In the genomic region with DNA sequence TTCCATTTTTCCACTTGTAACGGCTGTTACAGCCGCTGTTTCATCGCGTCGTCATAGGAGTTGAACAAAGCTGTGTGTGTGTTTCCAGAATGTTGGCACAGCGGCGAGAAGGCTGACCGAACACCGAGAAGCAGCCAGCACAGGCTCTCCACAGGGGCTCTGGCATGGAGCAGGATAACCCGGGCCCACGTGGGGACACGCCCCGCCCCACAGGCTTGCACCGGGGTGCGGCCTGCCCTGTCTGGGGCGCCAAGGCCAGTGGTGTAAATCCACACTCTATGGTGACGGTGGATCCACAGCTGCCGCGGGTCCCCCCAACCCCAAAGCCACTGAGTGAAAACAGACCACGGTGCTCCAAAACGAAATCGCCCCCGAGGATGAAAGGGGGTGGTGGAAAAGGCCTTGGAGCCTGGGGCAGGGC, we compare ENCODE assay signal across 33 cellular contexts.
DNase-seq lines count a peak whose midpoint lies in the region; ATAC-seq, FAIRE-seq and TF ChIP-seq lines count a peak whose summit lies in the region.
"Had no signal": no experiment of that assay in that cellular context is flagged by ENCODE, and none has a peak within 500 bp of the region (broad histone marks: within the 10 kb centered on the region; RNA-seq: fewer than 3 reads in every experiment).

No MANE protein-coding gene starts in this region.

- H3K9ac ChIP-seq in kidney (ENCODE audit: low read length in 2 of 2): no peak overlapping the region

- no peaks in the 10 kb centered on the region for H3K4me1 Mint-ChIP-seq in CD8-positive, alpha-beta memory T cell
- H3K4me1 Mint-ChIP-seq: activated naive CD8-positive, alpha-beta T cell treated with anti-CD3 and anti-CD28 coated beads, Interleukin-2, amount 10 ng/mL, durations not matched to agents 7 days and 5 days; CD14-positive monocyte; T-helper 17 cell had no signal

- FAIRE-seq in kidney (lab: Jason Lieb, UNC): no peak
- FAIRE-seq: GM12892, HepG2 had no signal

- TF ChIP-seq CTCF in kidney (IDR thresholded peaks at IDR 0.05; ENCODE audit: borderline replicate concordance, extremely low read depth, insufficient read depth): no peak

- CTCF ChIA-PET in CD8-positive, alpha-beta memory T cell (lab: Charles Lee): no interaction called here

- H3K4me1 ChIP-seq in kidney (ENCODE audit: control insufficient read depth in 1 of 2, insufficient read depth in 1 of 2, low read depth in 1 of 2, low read length in 2 of 2): no peaks in the 10 kb centered on the region
- H3K4me1 ChIP-seq in CD8-positive, alpha-beta memory T cell (ENCODE audit: insufficient read depth, low read length): no peaks in the 10 kb centered on the region
- H3K4me1 ChIP-seq: colonic mucosa, transverse colon had no signal

- intact Hi-C loops in kidney (cut with DNase I): no loop called here
- intact Hi-C loops in sciatic nerve (cut with DNase I): no loop called here

- no peak overlapping the region for H3K4me3 ChIP-seq in kidney (ENCODE audit: low read length in 2 of 2)
- no peak overlapping the region for H3K4me3 ChIP-seq in CD8-positive, alpha-beta memory T cell (ENCODE audit: low read length)
- H3K4me3 ChIP-seq: colonic mucosa, SK-N-MC, smooth muscle cell, transverse colon had no signal

- H3K27ac Mint-ChIP-seq in CD8-positive, alpha-beta memory T cell: no peak overlapping the region
- H3K27ac Mint-ChIP-seq: activated CD4-positive, alpha-beta memory T cell treated with anti-CD3 and anti-CD28 coated beads for 36 hours; activated naive CD8-positive, alpha-beta T cell treated with anti-CD3 and anti-CD28 coated beads, Interleukin-2, amount 10 ng/mL, durations not matched to agents 7 days and 5 days; activated T-helper 2 cell treated with anti-CD3 and anti-CD28 coated beads, Interferon-gamma antibody, Interleukin-2, Interleukin-4, amounts not matched to agents 10 μg/mL and 5 μg/mL and 100 μg/mL, durations not matched to agents 14 hours and 24 hours and 36 hours; CD14-positive monocyte; memory B cell; T-helper 17 cell had no signal

- DNase-seq in HT1080 (ENCODE audit: low read depth): peak; percentile 9
- peak; percentile 63 for DNase-seq in astrocyte of the hippocampus (ENCODE audit: low read depth, low spot score)
- DNase-seq in kidney: peak; percentile 41
- DNase-seq in sciatic nerve (ENCODE audit: low spot score): no peak
- no peak for DNase-seq in CD8-positive, alpha-beta memory T cell
- DNase-seq in Kasumi-1 (lab: John Stamatoyannopoulos, UW): no peak
- DNase-seq in cerebellar nuclear complex (lab: John Stamatoyannopoulos, UW): no peak
- DNase-seq: activated CD4-positive, alpha-beta memory T cell treated with anti-CD3 and anti-CD28 coated beads for 36 hours; activated CD4-positive, CD25-positive, alpha-beta regulatory T cell treated with anti-CD3 and anti-CD28 coated beads, Interleukin-2, amount 50 U/mL, for 72 hours; activated CD8-positive, alpha-beta memory T cell treated with anti-CD3 and anti-CD28 coated beads, Interleukin-2, amount 50 U/mL, for 48 hours; activated naive CD8-positive, alpha-beta T cell treated with anti-CD3 and anti-CD28 coated beads, Interleukin-2, amount 10 ng/mL, durations not matched to agents 7 days and 5 days; colonic mucosa; effector memory CD4-positive, alpha-beta T cell; EL; GOT3; Karpas-422; MV-4-11; NCI-H146; NCI-H2107; NCI-H446; NCI-H774; occipital lobe; T-helper 17 cell; transverse colon had no signal

- H3K36me3 ChIP-seq in kidney (ENCODE audit: control insufficient read depth in 1 of 2, insufficient read depth in 2 of 2, low read length in 2 of 2): no peaks in the 10 kb centered on the region
- no peaks in the 10 kb centered on the region for H3K36me3 ChIP-seq in CD8-positive, alpha-beta memory T cell (ENCODE audit: insufficient read depth, low read length)
- H3K36me3 ChIP-seq: colonic mucosa, transverse colon had no signal

- H3K27me3 Mint-ChIP-seq in CD8-positive, alpha-beta memory T cell: peaks cover 6 to 7% of the 10 kb centered on the region in 2 donors
- H3K27me3 Mint-ChIP-seq: activated CD4-positive, alpha-beta memory T cell treated with anti-CD3 and anti-CD28 coated beads for 36 hours; activated naive CD8-positive, alpha-beta T cell treated with anti-CD3 and anti-CD28 coated beads, Interleukin-2, amount 10 ng/mL, durations not matched to agents 7 days and 5 days had no signal

- H3K9me3 Mint-ChIP-seq in CD8-positive, alpha-beta memory T cell: peaks cover 0 to 2% (median 0%) of the 10 kb centered on the region in 5 donors
- H3K9me3 Mint-ChIP-seq: activated CD4-positive, alpha-beta memory T cell treated with anti-CD3 and anti-CD28 coated beads for 36 hours; activated naive CD8-positive, alpha-beta T cell treated with anti-CD3 and anti-CD28 coated beads, Interleukin-2, amount 10 ng/mL, durations not matched to agents 7 days and 5 days; activated T-helper 2 cell treated with anti-CD3 and anti-CD28 coated beads, Interferon-gamma antibody, Interleukin-2, Interleukin-4, amounts not matched to agents 10 μg/mL and 5 μg/mL and 100 μg/mL, durations not matched to agents 14 hours and 24 hours and 36 hours had no signal

- no peaks in the 10 kb centered on the region for H3K9me3 ChIP-seq in kidney (ENCODE audit: control insufficient read depth in 1 of 2, low read length in 2 of 2)
- H3K9me3 ChIP-seq in CD8-positive, alpha-beta memory T cell (ENCODE audit: low read length): no peaks in the 10 kb centered on the region
- H3K9me3 ChIP-seq: colonic mucosa, transverse colon had no signal

- POLR2A ChIA-PET in CD8-positive, alpha-beta memory T cell (lab: Charles Lee): no interaction called here

- H3K36me3 Mint-ChIP-seq in CD8-positive, alpha-beta memory T cell: no peaks in the 10 kb centered on the region
- H3K36me3 Mint-ChIP-seq: activated CD4-positive, alpha-beta memory T cell treated with anti-CD3 and anti-CD28 coated beads for 36 hours; activated naive CD8-positive, alpha-beta T cell treated with anti-CD3 and anti-CD28 coated beads, Interleukin-2, amount 10 ng/mL, durations not matched to agents 7 days and 5 days; CD14-positive monocyte; memory B cell had no signal

- ATAC-seq in sciatic nerve: peak; percentile 75
- ATAC-seq: HepG2, T-helper 17 cell had no signal

- H3K27me3 ChIP-seq in CD8-positive, alpha-beta memory T cell (ENCODE audit: insufficient read depth, low read length, poor library complexity, severe bottlenecking): no peaks in the 10 kb centered on the region
- H3K27me3 ChIP-seq: colonic mucosa, transverse colon had no signal

- no peak overlapping the region for H3K4me3 Mint-ChIP-seq in CD8-positive, alpha-beta memory T cell
- H3K4me3 Mint-ChIP-seq: activated CD4-positive, alpha-beta memory T cell treated with anti-CD3 and anti-CD28 coated beads for 36 hours; activated naive CD8-positive, alpha-beta T cell treated with anti-CD3 and anti-CD28 coated beads, Interleukin-2, amount 10 ng/mL, durations not matched to agents 7 days and 5 days; CD14-positive monocyte; memory B cell; T-helper 17 cell had no signal

- no peak overlapping the region for H3K27ac ChIP-seq in kidney (ENCODE audit: low read depth in 2 of 2, low read length in 2 of 2)
- H3K27ac ChIP-seq in CD8-positive, alpha-beta memory T cell (ENCODE audit: low read depth, low read length): no peak overlapping the region
- H3K27ac ChIP-seq: colonic mucosa, HL-60, RWPE1, SK-N-MC, transverse colon had no signal

Comparison
In these comparisons a context has a peak if more than half of its experiments do, and no peak if none do; other contexts are left out.
1. DNase-seq: peak in HT1080 (single experiment), astrocyte of the hippocampus (single experiment) and kidney (single experiment); none in sciatic nerve (single experiment), CD8-positive, alpha-beta memory T cell (0 of 5), Kasumi-1 (0 of 2) and cerebellar nuclear complex (0 of 2).